In genomic region chr10:90557385-90557784, GRCh38 we compare ENCODE assay signal across 11 cellular contexts.
"Had no signal": no experiment of that assay in that cellular context is flagged by ENCODE, and none has a peak within 500 bp of the region (broad histone marks: within the 10 kb centered on the region; RNA-seq: fewer than 3 reads in every experiment).

No MANE protein-coding gene starts in this region.

- H3K36me3 ChIP-seq: HAP-1 had no signal

- FAIRE-seq: H1, H54 had no signal

- DNase-seq: GM23248, GOT3, H7, H9, HCEC 1CT, HFFc6 had no signal

- ATAC-seq: GM23338, HCT116 had no signal

- H3K4me2 ChIP-seq: GM23338 had no signal

- H3K9me3 ChIP-seq: HAP-1 had no signal

- H3K4me1 ChIP-seq: HAP-1 had no signal

- H3K9ac ChIP-seq: GM23248 had no signal

- H3K27ac ChIP-seq: GM23248 had no signal

- H2AFZ ChIP-seq: GM23248, GM23338 had no signal

- H3K4me3 ChIP-seq: GM23248, GM23338, HAP-1 had no signal
